ENCODE assay signal across 1 cellular context in the genomic region with DNA sequence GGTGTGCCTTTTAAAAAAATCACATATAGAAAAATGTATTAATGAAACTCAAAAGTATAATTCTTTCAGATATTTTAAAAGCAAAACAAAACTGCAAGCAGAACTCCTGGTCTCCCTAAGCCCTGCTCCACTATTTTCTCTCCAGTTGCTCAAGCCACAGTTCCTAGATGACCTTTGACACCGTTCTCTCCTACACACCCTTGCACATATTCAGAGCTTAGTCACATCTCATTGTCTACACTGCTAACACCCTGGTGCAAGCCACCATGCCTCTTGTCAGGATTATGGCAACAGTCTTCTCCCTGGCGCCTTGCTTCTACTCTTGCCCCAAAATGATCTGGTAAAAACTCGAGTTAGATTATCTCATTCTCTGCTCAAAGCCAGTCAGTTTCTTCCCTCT.
TF ChIP-seq lines count a peak whose summit lies in the region.

No MANE protein-coding gene starts in this region.

TF ChIP-seq in K562, 482 proteins besides CTCF, POLR2A, EP300 and RAD21:
- TF ChIP-seq NR2C1 (IDR thresholded peaks at IDR 0.05) (no peak), NR2C1 (tag; IDR thresholded peaks at IDR 0.05) (0 out of 2 replicates have a peak, but pooled peaks have one; percentile 34), ZBTB17 (CRISPR knock-in tag; IDR thresholded peaks at IDR 0.05) (no peak)
